25 cellular contexts compared by ENCODE assay signal in the genomic region with DNA sequence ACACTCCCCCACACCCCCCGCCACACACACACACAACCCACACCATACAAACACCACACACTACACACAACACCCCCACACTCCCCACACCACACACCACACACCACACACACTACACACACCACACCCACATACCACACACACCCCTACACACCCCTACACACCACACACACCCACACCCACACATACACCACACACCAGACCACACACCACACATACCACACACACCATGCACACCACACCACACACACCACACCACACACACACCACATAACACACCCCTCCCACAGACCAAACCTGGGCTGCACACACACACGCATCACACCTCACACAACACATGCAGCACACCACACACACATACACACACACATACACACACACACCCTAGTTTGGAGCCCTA. TPM values are rescaled to one million over a fixed set of nuclear protein-coding genes. Genes with fewer than 3 reads are reported as not detected.
DNase-seq lines count a peak whose midpoint lies in the region; ATAC-seq, FAIRE-seq and TF ChIP-seq lines count a peak whose summit lies in the region.
"Had no signal": no experiment of that assay in that cellular context is flagged by ENCODE, and none has a peak within 500 bp of the region (broad histone marks: within the 10 kb centered on the region; RNA-seq: fewer than 3 reads in every experiment).

No MANE protein-coding gene starts in this region.

- H3K79me2 ChIP-seq in neural progenitor cell (ENCODE audit: low read depth) = no peaks in the 10 kb centered on the region

- peak; percentile 75 for FAIRE-seq in GM12891 (lab: Jason Lieb, UNC)
- FAIRE-seq in HTR-8/SVneo (lab: Jason Lieb, UNC) = peak; percentile 99
- FAIRE-seq in H54 (lab: Jason Lieb, UNC) = no peak
- FAIRE-seq: astrocyte, kidney had no signal

- no peak overlapping the region for H2AFZ ChIP-seq in neural progenitor cell (replicated peaks)

- peaks cover 14% of the 10 kb centered on the region for H3K4me1 ChIP-seq in neural progenitor cell

- H3K4me2 ChIP-seq in neural progenitor cell = no peak overlapping the region

- peaks cover 4% of the 10 kb centered on the region for H3K9me3 Mint-ChIP-seq in neural progenitor cell
- H3K9me3 Mint-ChIP-seq in T-cell = no peaks in the 10 kb centered on the region
- H3K9me3 Mint-ChIP-seq: activated CD4-positive, alpha-beta memory T cell treated with anti-CD3 and anti-CD28 coated beads, Interleukin-2, amount 10 ng/mL, durations not matched to agents 7 days and 5 days; activated naive CD4-positive, alpha-beta T cell treated with anti-CD3 and anti-CD28 coated beads, Interleukin-2, amount 50 U/mL, for 24 hours; activated T-cell treated with anti-CD3 and anti-CD28 coated beads, Interleukin-2, amount 50 U/mL, for 24 hours had no signal

- H3K4me3 Mint-ChIP-seq in neural progenitor cell (peak overlapping the region; percentile 66), T-cell (peak overlapping the region in 1 of 3 donors; percentile 53)
- H3K4me3 Mint-ChIP-seq: activated CD4-positive, alpha-beta memory T cell treated with anti-CD3 and anti-CD28 coated beads, Interleukin-2, amount 10 ng/mL, durations not matched to agents 7 days and 5 days; activated naive CD4-positive, alpha-beta T cell treated with anti-CD3 and anti-CD28 coated beads, Interleukin-2, amount 50 U/mL, for 24 hours; activated T-cell treated with anti-CD3 and anti-CD28 coated beads, Interleukin-2, amount 50 U/mL, for 24 hours had no signal

- peaks cover 39% of the 10 kb centered on the region for H4K20me1 ChIP-seq in neural progenitor cell (ENCODE audit: low read depth)

- H3F3A ChIP-seq in neural progenitor cell (ENCODE audit: low read depth) = peaks cover 15% of the 10 kb centered on the region

- no peak for TF ChIP-seq POLR2A in GM12891 (IDR thresholded peaks at IDR 0.05; ENCODE audit: low read depth, low read length)
- TF ChIP-seq POLR2A in H54 (IDR thresholded peaks at IDR 0.05; ENCODE audit: low read depth, low read length) = no peak

- H3K27me3 Mint-ChIP-seq in neural progenitor cell (ENCODE audit: insufficient read depth, low read depth) (peaks cover 68% of the 10 kb centered on the region), T-cell (peaks cover 57 to 60% of the 10 kb centered on the region in 2 donors)

- CTCF ChIA-PET in T-cell (lab: Charles Lee) = no interaction called here

- H3K36me3 ChIP-seq in neural progenitor cell = no peaks in the 10 kb centered on the region
- H3K36me3 ChIP-seq: right lobe of liver, suprapubic skin, WERI-Rb-1 had no signal

- no peak overlapping the region for H3K27ac ChIP-seq in coronary artery
- no peak overlapping the region for H3K27ac ChIP-seq in neural progenitor cell
- H3K27ac ChIP-seq: right lobe of liver, suprapubic skin, WERI-Rb-1 had no signal

- no peak overlapping the region for H3K27ac Mint-ChIP-seq in neural progenitor cell
- H3K27ac Mint-ChIP-seq in T-cell = no peak overlapping the region
- H3K27ac Mint-ChIP-seq: activated CD4-positive, alpha-beta memory T cell treated with anti-CD3 and anti-CD28 coated beads, Interleukin-2, amount 10 ng/mL, durations not matched to agents 7 days and 5 days; activated naive CD4-positive, alpha-beta T cell treated with anti-CD3 and anti-CD28 coated beads, Interleukin-2, amount 50 U/mL, for 24 hours; activated T-cell treated with anti-CD3 and anti-CD28 coated beads, Interleukin-2, amount 50 U/mL, for 24 hours; CD4-positive, CD25-positive, alpha-beta regulatory T cell had no signal

- no peak overlapping the region for H3K4me3 ChIP-seq in coronary artery
- H3K4me3 ChIP-seq in neural progenitor cell = no peak overlapping the region
- H3K4me3 ChIP-seq: right lobe of liver, suprapubic skin had no signal

- TF ChIP-seq CTCF in coronary artery (IDR thresholded peaks at IDR 0.05) = no peak
- no peak for TF ChIP-seq CTCF in neural progenitor cell (IDR thresholded peaks at IDR 0.05)

- no peak for ATAC-seq in T-cell (replicated peaks in 1 of 4)
- ATAC-seq: esophagus mucosa, right lobe of liver had no signal

- POLR2A ChIA-PET in T-cell (lab: Charles Lee) = no interaction called here

- H3K36me3 Mint-ChIP-seq in neural progenitor cell (peaks cover 2% of the 10 kb centered on the region), T-cell (no peaks in the 10 kb centered on the region)
- H3K36me3 Mint-ChIP-seq: activated naive CD4-positive, alpha-beta T cell treated with anti-CD3 and anti-CD28 coated beads, Interleukin-2, amount 50 U/mL, for 24 hours; CD4-positive, CD25-positive, alpha-beta regulatory T cell had no signal

- H3K4me1 Mint-ChIP-seq in neural progenitor cell (peaks cover 11% of the 10 kb centered on the region), T-cell (peaks cover 1 to 10% (median 7%) of the 10 kb centered on the region in 3 donors)

- H3K9me3 ChIP-seq in neural progenitor cell (ENCODE audit: low read depth) = no peaks in the 10 kb centered on the region
- H3K9me3 ChIP-seq: right lobe of liver, suprapubic skin had no signal

- no peak for DNase-seq in GM12891 (ENCODE audit: insufficient read length, low spot score)
- no peak for DNase-seq in HTR-8/SVneo (ENCODE audit: insufficient read length, low spot score)
- DNase-seq in coronary artery (ENCODE audit: low spot score) = peak; percentile 47
- DNase-seq in neural progenitor cell (ENCODE audit: low spot score) = no peak
- no peak for DNase-seq in T-cell
- no peak for DNase-seq in activated naive CD4-positive, alpha-beta T cell (lab: John Stamatoyannopoulos, UW)
- DNase-seq in H54 (ENCODE audit: insufficient read length, low spot score) = no peak
- DNase-seq: activated CD4-positive, alpha-beta memory T cell treated with anti-CD3 and anti-CD28 coated beads, Interleukin-2, amount 10 ng/mL, durations not matched to agents 7 days and 5 days; activated T-cell treated with anti-CD3 and anti-CD28 coated beads, Interleukin-2, amount 50 U/mL, for 24 hours; CD4-positive, CD25-positive, alpha-beta regulatory T cell; cerebellar nuclear complex; DMS 273 treated with DMSO at 0.1 percent for 48 hours; effector memory CD4-positive, alpha-beta T cell; HCEC 1CT; KBM-7; kidney; NCI-H2171 treated with DMSO at 0.1 percent for 48 hours; NCI-H69; right lobe of liver; stimulated activated CD8-positive, alpha-beta memory T cell treated with anti-CD3 and anti-CD28 coated beads, Interleukin-4, amount 100 ng/mL, for 48 hours; WERI-Rb-1 had no signal

- peaks cover 100% of the 10 kb centered on the region for H3K27me3 ChIP-seq in neural progenitor cell

- no peak overlapping the region for H3K9ac ChIP-seq in neural progenitor cell

TF ChIP-seq in GM12891, 5 proteins besides CTCF, POLR2A, EP300 and RAD21:
- TF ChIP-seq POLR2AphosphoS5 (IDR thresholded peaks at IDR 0.05; ENCODE audit: low read depth, low read length) (no peak), TAF1 (IDR thresholded peaks at IDR 0.05; ENCODE audit: low read depth, low read length) (no peak), PAX5 (IDR thresholded peaks at IDR 0.05; ENCODE audit: insufficient read depth, low read length, severe bottlenecking) (no peak), SPI1 (IDR thresholded peaks at IDR 0.05; ENCODE audit: low read depth, low read length) (no peak), POU2F2 (IDR thresholded peaks at IDR 0.05; ENCODE audit: low read depth, low read length) (no peak)

RNA-seq across cellular contexts. Expression of gene RASGRF1, which starts 1.8 kb away (rescaled TPM):
- polyA plus RNA-seq in GM12891 (2012; ENCODE audit: low read depth, missing spikeins) = 3.0 TPM
- 0.22 and 0.59 TPM in 2 replicates for total RNA-seq in neural progenitor cell (ENCODE audit: low replicate concordance)
- under 1 TPM in 3 of 5 donors, not detected in 2; 0.09 to 0.49 (median 0.22) TPM for total RNA-seq in T-cell
- total RNA-seq: activated CD4-positive, alpha-beta memory T cell treated with anti-CD3 and anti-CD28 coated beads, Interleukin-2, amount 10 ng/mL, durations not matched to agents 7 days and 5 days; CD4-positive, CD25-positive, alpha-beta regulatory T cell had no signal
- polyA plus RNA-seq: CD4-positive, CD25-positive, alpha-beta regulatory T cell had no signal
